9 cellular contexts compared by ENCODE assay signal in the genomic region with DNA sequence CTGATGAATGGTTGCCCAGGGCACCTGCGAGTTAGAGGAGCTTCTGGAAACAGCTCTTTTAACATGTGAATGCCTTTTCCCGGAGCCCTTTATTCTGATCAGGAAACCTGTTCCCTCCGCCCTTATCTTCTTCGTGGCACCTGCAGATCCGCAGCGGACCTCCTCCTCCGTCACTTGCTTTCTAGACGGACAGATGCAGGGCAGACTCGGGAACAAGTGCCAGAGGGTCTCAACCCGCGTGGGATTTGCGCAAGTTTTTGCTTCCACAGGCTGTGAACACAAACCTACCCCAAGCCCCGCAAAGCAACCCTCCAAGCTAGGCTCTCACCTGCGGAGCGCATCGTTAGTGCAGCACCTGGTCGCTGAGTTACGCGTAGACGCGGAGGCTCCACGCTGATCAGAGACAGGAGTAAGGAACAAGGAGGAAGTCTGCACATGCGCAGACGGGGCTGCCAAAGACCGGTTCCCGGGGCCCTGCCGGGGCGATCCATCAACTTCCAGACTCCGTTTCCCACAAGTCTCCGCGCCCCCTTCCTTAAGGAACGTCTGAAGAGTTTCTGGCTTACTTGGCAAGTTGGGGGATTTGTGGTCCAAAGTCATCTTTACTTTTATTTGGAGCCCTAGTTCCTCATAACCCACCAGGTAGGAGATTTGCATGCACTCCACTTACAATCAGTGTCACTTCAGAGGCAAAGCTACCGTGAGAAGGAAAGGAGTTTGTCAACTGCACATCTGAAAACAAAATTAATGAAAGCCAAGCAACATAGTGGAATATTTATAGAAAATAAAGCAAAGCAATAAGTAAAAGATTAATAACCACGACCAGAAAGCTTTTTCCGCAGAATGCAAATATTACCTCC. TPM values are rescaled to one million over a fixed set of nuclear protein-coding genes. Genes with fewer than 3 reads are reported as not detected.
DNase-seq lines count a peak whose midpoint lies in the region; ATAC-seq, FAIRE-seq and TF ChIP-seq lines count a peak whose summit lies in the region.
"Had no signal": no experiment of that assay in that cellular context is flagged by ENCODE, and none has a peak within 500 bp of the region (broad histone marks: within the 10 kb centered on the region; RNA-seq: fewer than 3 reads in every experiment).

No MANE protein-coding gene starts in this region.

- no peaks in the 10 kb centered on the region for H3K27me3 ChIP-seq in iPS-15b (ENCODE audit: control insufficient read depth, insufficient read depth, low read length)
- peaks cover 0 to 9% of the 10 kb centered on the region in 2 donors for H3K27me3 ChIP-seq in small intestine (ENCODE audit: control insufficient read depth in 2 of 2, insufficient read depth in 2 of 2, low read length in 2 of 2)
- H3K27me3 ChIP-seq in CD8-positive, alpha-beta T cell (ENCODE audit: insufficient read depth, low read length), result no peaks in the 10 kb centered on the region

- H3K4me3 Mint-ChIP-seq in activated T-cell treated with anti-CD3 and anti-CD28 coated beads, Interleukin-2, amount 50 U/mL, for 4 hours, result peak overlapping the region; percentile 26
- no peak overlapping the region for H3K4me3 Mint-ChIP-seq in CD8-positive, alpha-beta T cell

- POLR2A ChIA-PET in CD8-positive, alpha-beta T cell (lab: Charles Lee), result no interaction called here

- H3K27me3 Mint-ChIP-seq in activated T-cell treated with anti-CD3 and anti-CD28 coated beads, Interleukin-2, amount 50 U/mL, for 4 hours (ENCODE audit: low read depth), result peaks cover 47% of the 10 kb centered on the region
- peaks cover 46% of the 10 kb centered on the region for H3K27me3 Mint-ChIP-seq in CD8-positive, alpha-beta T cell (ENCODE audit: low read depth)

- peaks cover 7% of the 10 kb centered on the region for H3K4me1 ChIP-seq in iPS-15b (ENCODE audit: control insufficient read depth, insufficient read depth, low read length)
- no peaks in the 10 kb centered on the region for H3K4me1 ChIP-seq in small intestine (ENCODE audit: control insufficient read depth in 2 of 2, insufficient read depth in 1 of 2, low read depth in 1 of 2, low read length in 1 of 2)
- H3K4me1 ChIP-seq in CD8-positive, alpha-beta T cell (ENCODE audit: insufficient read depth, low read length), result no peaks in the 10 kb centered on the region
- H3K4me1 ChIP-seq: SJSA1 had no signal

- H3K27ac Mint-ChIP-seq in CD8-positive, alpha-beta T cell, result no peak overlapping the region

- DNase-seq in GM19238 (ENCODE audit: insufficient read length, low spot score), result peak; percentile 13
- no peak for DNase-seq in activated T-cell treated with anti-CD3 and anti-CD28 coated beads, Interleukin-2, amount 50 U/mL, for 4 hours
- DNase-seq in small intestine, result peak; percentile 33
- no peak for DNase-seq in CD8-positive, alpha-beta T cell
- DNase-seq in UCSD-AML1 (lab: John Stamatoyannopoulos, UW; ENCODE audit: unreplicated experiment), result no peak
- DNase-seq in erythroblast (lab: John Stamatoyannopoulos, UW), result no peak
- no peak for DNase-seq in left lobe of liver (ENCODE audit: low spot score)

- intact Hi-C loops in CD8-positive, alpha-beta T cell (cut with DNase I, micrococcal nuclease), result no loop called here

- no peak for FAIRE-seq in small intestine (lab: Jason Lieb, UNC)

- H3K36me3 Mint-ChIP-seq in activated T-cell treated with anti-CD3 and anti-CD28 coated beads, Interleukin-2, amount 50 U/mL, for 4 hours (ENCODE audit: insufficient read depth), result peaks cover 4% of the 10 kb centered on the region
- H3K36me3 Mint-ChIP-seq in CD8-positive, alpha-beta T cell, result no peaks in the 10 kb centered on the region

- WGBS in small intestine, 3 donors, result 9 to 11% (median 9%) methylated on average over 35 of the region's 35 CpGs

- H3K9me3 ChIP-seq in iPS-15b (ENCODE audit: control insufficient read depth, insufficient read depth, low read length) (peaks cover 14% of the 10 kb centered on the region), small intestine (ENCODE audit: control insufficient read depth, low read depth) (no peaks in the 10 kb centered on the region)
- H3K9me3 ChIP-seq in CD8-positive, alpha-beta T cell (ENCODE audit: low read length), result no peaks in the 10 kb centered on the region
- H3K9me3 ChIP-seq: SJSA1 had no signal

- H3K36me3 ChIP-seq in iPS-15b (ENCODE audit: control insufficient read depth, insufficient read depth, low read length) (no peaks in the 10 kb centered on the region), small intestine (ENCODE audit: control insufficient read depth in 2 of 2, insufficient read depth in 2 of 2, low read length in 2 of 2) (no peaks in the 10 kb centered on the region)
- no peaks in the 10 kb centered on the region for H3K36me3 ChIP-seq in CD8-positive, alpha-beta T cell (ENCODE audit: insufficient read depth, low read length)
- H3K36me3 ChIP-seq: SJSA1 had no signal

- H3K4me1 Mint-ChIP-seq in activated T-cell treated with anti-CD3 and anti-CD28 coated beads, Interleukin-2, amount 50 U/mL, for 4 hours (ENCODE audit: low read depth), result peaks cover 1% of the 10 kb centered on the region
- H3K4me1 Mint-ChIP-seq in CD8-positive, alpha-beta T cell (ENCODE audit: low read depth), result peaks cover 2% of the 10 kb centered on the region

- no peak overlapping the region for H3K27ac ChIP-seq in small intestine (ENCODE audit: low read depth in 1 of 2, low read length in 1 of 2)
- no peak overlapping the region for H3K27ac ChIP-seq in CD8-positive, alpha-beta T cell (ENCODE audit: low read depth, low read length)
- H3K27ac ChIP-seq: SJSA1 had no signal

- H3K4me3 ChIP-seq in iPS-15b (ENCODE audit: low read depth, low read length), result peak overlapping the region; percentile 84
- H3K4me3 ChIP-seq in small intestine (ENCODE audit: low read depth in 1 of 2, low read length in 2 of 2), result no peak overlapping the region
- no peak overlapping the region for H3K4me3 ChIP-seq in CD8-positive, alpha-beta T cell (ENCODE audit: low read depth, low read length)
- H3K4me3 ChIP-seq: SJSA1 had no signal

- H3K9me3 Mint-ChIP-seq in activated T-cell treated with anti-CD3 and anti-CD28 coated beads, Interleukin-2, amount 50 U/mL, for 4 hours, result peaks cover 26% of the 10 kb centered on the region
- peaks cover 22% of the 10 kb centered on the region for H3K9me3 Mint-ChIP-seq in CD8-positive, alpha-beta T cell

- CTCF ChIA-PET in CD8-positive, alpha-beta T cell (lab: Charles Lee), result no interaction called here

- TF ChIP-seq CTCF in CD8-positive, alpha-beta T cell (IDR thresholded peaks at IDR 0.05), result no peak

- H3K9ac ChIP-seq in iPS-15b (ENCODE audit: low read depth, low read length), result peak overlapping the region; percentile 82

- ATAC-seq in activated T-cell treated with anti-CD3 and anti-CD28 coated beads, Interleukin-2, amount 50 U/mL, for 4 hours, result no peak
- ATAC-seq in CD8-positive, alpha-beta T cell, result no peak
- no peak for ATAC-seq in left lobe of liver

- TF ChIP-seq POLR2A in erythroblast (IDR thresholded peaks at IDR 0.05; ENCODE audit: low read length), result no peak

RNA-seq across cellular contexts. Expression of a gene that starts 52.7 kb away (rescaled TPM):
- total RNA-seq in activated T-cell treated with anti-CD3 and anti-CD28 coated beads, Interleukin-2, amount 50 U/mL, for 4 hours, result 10 to 100 TPM; 31.6 to 46.4 (median 42.6) TPM
- polyA plus RNA-seq in small intestine, result 10 to 100 TPM; 13.2 to 23.9 (median 17.3) TPM
- 10 to 100 TPM; 59.2 to 62.8 TPM for total RNA-seq in CD8-positive, alpha-beta T cell
- total RNA-seq in left lobe of liver, result 16.4 TPM

RNA-seq across cellular contexts. Expression of a gene that starts 54.2 kb away (rescaled TPM):
- total RNA-seq in activated T-cell treated with anti-CD3 and anti-CD28 coated beads, Interleukin-2, amount 50 U/mL, for 4 hours, result under 1 TPM; 0.42 to 0.63 (median 0.49) TPM
- 1 to 10 TPM in 1 of 3 donors, under 1 TPM in 2; 0.54 to 2.5 (median 0.89) TPM for polyA plus RNA-seq in small intestine
- total RNA-seq in CD8-positive, alpha-beta T cell, result under 1 TPM; 0.14 TPM
- 1.9 TPM for total RNA-seq in left lobe of liver

Comparison
In these comparisons a context has a peak if more than half of its experiments do, and no peak if none do; other contexts are left out.
1. DNase-seq: peak in GM19238 (single experiment) and small intestine (single experiment); none in activated T-cell treated with anti-CD3 and anti-CD28 coated beads, Interleukin-2, amount 50 U/mL, for 4 hours (single experiment), CD8-positive, alpha-beta T cell (0 of 7), UCSD-AML1 (single experiment), erythroblast (0 of 2) and left lobe of liver (single experiment).